10 cellular contexts compared by ENCODE assay signal in genomic region chr7:129569811-129570215, GRCh38. TPM values are rescaled to one million over a fixed set of nuclear protein-coding genes. Genes with fewer than 3 reads are reported as not detected.
DNase-seq lines count a peak whose midpoint lies in the region; ATAC-seq, FAIRE-seq and TF ChIP-seq lines count a peak whose summit lies in the region.
"Had no signal": no experiment of that assay in that cellular context is flagged by ENCODE, and none has a peak within 500 bp of the region (broad histone marks: within the 10 kb centered on the region; RNA-seq: fewer than 3 reads in every experiment).

No MANE protein-coding gene starts in this region.

- 12 to 57% (median 39%) methylated on average over 2 of the region's 2 CpGs for WGBS in small intestine, 3 donors

- no peaks in the 10 kb centered on the region for H3K36me3 ChIP-seq in small intestine (ENCODE audit: control insufficient read depth in 2 of 2, insufficient read depth in 2 of 2, low read length in 2 of 2)

- H3K4me3 ChIP-seq in HFF-Myc (replicated peaks; ENCODE audit: low read depth, low read length) (no peak overlapping the region), small intestine (ENCODE audit: low read depth in 1 of 2, low read length in 2 of 2) (no peak overlapping the region)

- TF ChIP-seq CTCF in HFF-Myc (IDR thresholded peaks at IDR 0.05; ENCODE audit: low read depth, low read length, missing control alignments) (no peak), RWPE1 (conservative IDR thresholded peaks at IDR 0.05; ENCODE audit: low read depth) (no peak)

- H3K9me3 ChIP-seq in small intestine (ENCODE audit: control insufficient read depth, low read depth), result peaks cover 3% of the 10 kb centered on the region

- ATAC-seq in GM19397 (IDR thresholded peaks at IDR 0.05; ENCODE audit: unreplicated experiment), result no peak

- H3K4me1 ChIP-seq in small intestine (ENCODE audit: control insufficient read depth in 2 of 2, insufficient read depth in 1 of 2, low read depth in 1 of 2, low read length in 1 of 2), result no peaks in the 10 kb centered on the region

- POLR2A ChIA-PET in RWPE1 (lab: Yijun Ruan, JAX; ENCODE audit: low non-redundant PET), result no interaction called here

- FAIRE-seq in small intestine (lab: Jason Lieb, UNC), result no peak

- CTCF ChIA-PET in RWPE1 (lab: Yijun Ruan, JAX), result interaction anchor here (0.7 kb wide), 1 partner anchor 559 kb away, joined by 6 read pairs; no protein-coding TSS in a partner anchor

- no peaks in the 10 kb centered on the region for H3K27me3 ChIP-seq in small intestine (ENCODE audit: control insufficient read depth in 2 of 2, insufficient read depth in 2 of 2, low read length in 2 of 2)

- H3K27ac ChIP-seq in RWPE1, result peak overlapping the region; percentile 67
- H3K27ac ChIP-seq in small intestine (ENCODE audit: low read depth in 1 of 2, low read length in 1 of 2), result no peak overlapping the region

- DNase-seq in HFF-Myc (ENCODE audit: extremely low read depth, low read depth), result peak; percentile 75
- peak; percentile 83 for DNase-seq in RWPE1 (ENCODE audit: low spot score)
- peak; percentile 95 for DNase-seq in fibroblast of peridontal ligament (ENCODE audit: extremely low read depth)
- peak; percentile 92 for DNase-seq in small intestine
- no peak for DNase-seq in activated CD4-positive, alpha-beta T cell treated with anti-CD3 and anti-CD28 coated beads, Interleukin-2, amount 50 U/mL, for 4 hours
- no peak for DNase-seq in NCI-H2196 (lab: John Stamatoyannopoulos, UW; ENCODE audit: unreplicated experiment)
- DNase-seq: activated CD8-positive, alpha-beta memory T cell treated with anti-CD3 and anti-CD28 coated beads for 24 hours; caudate nucleus; NCI-H1417 had no signal

RNA-seq across cellular contexts. Expression of gene NRF1, which starts 41.7 kb away (rescaled TPM):
- polyA plus RNA-seq in small intestine, result 1 to 10 TPM; 7.6 to 9.7 (median 8.8) TPM

Comparison
In these comparisons a context has a peak if more than half of its experiments do, and no peak if none do; other contexts are left out.
1. DNase-seq: peak in HFF-Myc (single experiment), RWPE1 (single experiment), fibroblast of peridontal ligament (single experiment) and small intestine (single experiment); none in activated CD4-positive, alpha-beta T cell treated with anti-CD3 and anti-CD28 coated beads, Interleukin-2, amount 50 U/mL, for 4 hours (0 of 2) and NCI-H2196 (single experiment).